Comparison of ENCODE assay signal across 8 cellular contexts in the genomic region with DNA sequence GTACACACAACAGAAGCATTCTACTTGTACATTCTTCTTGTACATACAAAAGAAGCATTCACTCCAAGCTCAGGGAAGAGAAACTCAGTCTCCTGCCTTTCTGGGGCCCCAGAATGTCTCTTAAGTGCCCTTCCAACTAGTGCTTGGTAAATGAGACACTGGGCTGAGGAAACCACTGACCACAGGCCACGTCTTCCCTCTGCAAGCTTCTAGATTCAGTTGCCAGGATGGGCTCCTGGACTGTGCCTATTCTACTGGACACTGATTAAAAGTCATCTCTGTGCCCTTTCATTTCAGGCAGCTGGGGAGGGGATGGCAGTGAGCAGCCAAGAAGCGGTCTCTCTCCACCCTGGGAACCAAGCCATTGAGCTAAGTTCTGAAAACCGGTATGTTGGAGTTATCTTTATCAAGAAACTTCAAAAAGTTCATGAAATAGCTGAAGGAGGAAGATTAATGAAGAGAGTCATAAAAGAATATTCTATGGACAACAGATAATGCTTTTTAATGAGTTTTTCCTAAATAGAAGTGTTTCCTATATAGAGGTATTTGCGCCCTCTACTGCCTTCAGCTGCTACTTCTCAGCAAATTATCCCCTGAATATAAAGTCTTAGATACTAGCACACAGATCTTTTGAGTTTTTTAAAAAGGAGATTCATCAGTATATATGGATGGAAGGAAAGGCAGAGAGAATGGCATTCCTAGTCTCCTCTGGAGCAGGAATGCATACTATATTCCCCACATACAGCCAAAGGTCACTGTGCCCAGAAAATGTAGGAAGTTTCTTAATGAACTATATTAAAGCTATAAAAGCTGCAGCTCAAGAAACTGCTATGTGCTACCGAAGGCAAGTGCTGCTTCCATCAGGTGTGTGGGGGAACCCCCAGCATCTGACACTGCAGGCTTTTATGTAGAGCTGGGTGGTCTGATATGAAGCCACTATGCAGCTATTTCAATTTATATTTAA. TPM values are rescaled to one million over a fixed set of nuclear protein-coding genes. Genes with fewer than 3 reads are reported as not detected.
DNase-seq lines count a peak whose midpoint lies in the region; ATAC-seq and TF ChIP-seq lines count a peak whose summit lies in the region.

No MANE protein-coding gene starts in this region.

- no peak overlapping the region for H3K27ac ChIP-seq in HEK293 (ENCODE audit: extremely low read depth, low read depth, low read length)
- H3K27ac ChIP-seq in angular gyrus (ENCODE audit: low read depth, low read length) = peak overlapping the region; percentile 73
- no peak overlapping the region for H3K27ac ChIP-seq in left lung

- H3K36me3 ChIP-seq in HEK293 (ENCODE audit: control insufficient read depth in 2 of 2, insufficient read depth in 1 of 2, low read length in 2 of 2) (no peaks in the 10 kb centered on the region), left lung (no peaks in the 10 kb centered on the region)

- TF ChIP-seq CTCF in HEK293 (tag by site-specific recombination; IDR thresholded peaks at IDR 0.05) (no peak), left lung (IDR thresholded peaks at IDR 0.05) (peak; percentile 19 to 43)

- CTCF ChIA-PET in HEK293 (lab: Yijun Ruan, JAX) = interaction anchor here (0.6 to 2.0 kb wide), 21 partner anchors 11 to 445 kb away, joined by 3 to 17 read pairs (median 3); partner anchors contain the start of genes IFIT1 and IFIT3

- H3K4me1 ChIP-seq in HEK293 (ENCODE audit: control insufficient read depth, insufficient read depth, low read length) (peaks cover 3% of the 10 kb centered on the region; the same call in 1 of the 2 replicates), left lung (peaks cover 14 to 28% of the 10 kb centered on the region in 2 donors)

- H3K9me3 ChIP-seq in HEK293 (ENCODE audit: control insufficient read depth, insufficient read depth, low read depth, low read length) (no peaks in the 10 kb centered on the region), left lung (no peaks in the 10 kb centered on the region)

- peak; percentile 51 for ATAC-seq in left lung
- ATAC-seq in GM19324 (IDR thresholded peaks at IDR 0.05; ENCODE audit: low FRiP score, unreplicated experiment) = no peak
- ATAC-seq in GM18520 (IDR thresholded peaks at IDR 0.05; ENCODE audit: unreplicated experiment) = no peak

- DNase-seq in CD1c-positive myeloid dendritic cell (ENCODE audit: extremely low spot score) (peak; percentile 39), left lung (no peak), islet precursor cell (no peak), mucosa of gallbladder (ENCODE audit: low spot score) (no peak)

- no peak overlapping the region for H3K4me3 ChIP-seq in HEK293 (ENCODE audit: low read depth, low read length)
- no peak overlapping the region for H3K4me3 ChIP-seq in left lung

- POLR2A ChIA-PET in HEK293 (lab: Yijun Ruan, JAX) = interaction anchor here (1.4 kb wide), 1 partner anchor 41 kb away, joined by 3 read pairs; the partner anchor contains the start of gene IFIT3

- intact Hi-C loops in left lung (cut with DNase I) = no loop called here

- no peaks in the 10 kb centered on the region for H3K27me3 ChIP-seq in left lung

TF ChIP-seq in HEK293, 187 proteins besides CTCF, POLR2A, EP300 and RAD21:
- no peak for TF ChIP-seq PRDM6 (tag by site-specific recombination; IDR thresholded peaks at IDR 0.05)
- no peak for TF ChIP-seq ZNF560 (tag by site-specific recombination; IDR thresholded peaks at IDR 0.05; ENCODE audit: borderline replicate concordance)
- no peak for TF ChIP-seq ZEB2 (tag by site-specific recombination; IDR thresholded peaks at IDR 0.05)
- peak; percentile 43 for TF ChIP-seq ZNF654 (tag by site-specific recombination; IDR thresholded peaks at IDR 0.05; ENCODE audit: low read depth)

RNA-seq across cellular contexts. Expression of gene IFIT1B, which starts 8.4 kb away (rescaled TPM):
- total RNA-seq in left lung (not detected), mucosa of gallbladder (not detected)

RNA-seq across cellular contexts. Expression of gene IFIT1, which starts 23.0 kb away (rescaled TPM):
- total RNA-seq in left lung (10 to 100 TPM; 30.7 to 34.8 TPM), mucosa of gallbladder (14.4 TPM)

RNA-seq across cellular contexts. Expression of gene IFIT3, which starts 41.6 kb away (rescaled TPM):
- total RNA-seq in left lung = 10 to 100 TPM; 36.2 to 48.9 TPM
- total RNA-seq in mucosa of gallbladder = 11.1 TPM

RNA-seq across cellular contexts. Expression of gene IFIT5, which starts 44.9 kb away (rescaled TPM):
- total RNA-seq in left lung = 10 to 100 TPM; 21.4 to 26.3 TPM
- total RNA-seq in mucosa of gallbladder = 14.7 TPM
